In genomic region chr1:2515763-2516080, GRCh38 we compare ENCODE assay signal across 9 cellular contexts. TPM values are rescaled to one million over a fixed set of nuclear protein-coding genes. Genes with fewer than 3 reads are reported as not detected.
"Had no signal": no experiment of that assay in that cellular context is flagged by ENCODE, and none has a peak within 500 bp of the region (broad histone marks: within the 10 kb centered on the region; RNA-seq: fewer than 3 reads in every experiment).

No MANE protein-coding gene starts in this region.

- DNase-seq: GM23248, GOT3, KBM-7 had no signal

- H3K9me3 ChIP-seq: HAP-1 had no signal

- H3K27me3 Mint-ChIP-seq: IgD-negative memory B cell had no signal

- H3K4me1 Mint-ChIP-seq: IgD-negative memory B cell had no signal

- H3K36me3 Mint-ChIP-seq: IgD-negative memory B cell had no signal

- H3K9me3 Mint-ChIP-seq: IgD-negative memory B cell had no signal

- H3K4me3 ChIP-seq: GM23248, HAP-1 had no signal

- ATAC-seq: HepG2 had no signal

- H3K4me3 Mint-ChIP-seq: IgD-negative memory B cell had no signal

- H3K4me1 ChIP-seq: HAP-1 had no signal

- H3K27ac ChIP-seq: GM23248, HL-60 had no signal

- H3K27ac Mint-ChIP-seq: IgD-negative memory B cell had no signal

RNA-seq across cellular contexts. Expression of gene HES5, which starts 14.3 kb away (rescaled TPM):
- total RNA-seq: GM23248, H4, HepG2, HT1080 had no signal

RNA-seq across cellular contexts. Expression of gene PLCH2, which starts 39.6 kb away (rescaled TPM):
- total RNA-seq: GM23248 had no signal
